Comparison of ENCODE assay signal across 10 cellular contexts in the genomic region with DNA sequence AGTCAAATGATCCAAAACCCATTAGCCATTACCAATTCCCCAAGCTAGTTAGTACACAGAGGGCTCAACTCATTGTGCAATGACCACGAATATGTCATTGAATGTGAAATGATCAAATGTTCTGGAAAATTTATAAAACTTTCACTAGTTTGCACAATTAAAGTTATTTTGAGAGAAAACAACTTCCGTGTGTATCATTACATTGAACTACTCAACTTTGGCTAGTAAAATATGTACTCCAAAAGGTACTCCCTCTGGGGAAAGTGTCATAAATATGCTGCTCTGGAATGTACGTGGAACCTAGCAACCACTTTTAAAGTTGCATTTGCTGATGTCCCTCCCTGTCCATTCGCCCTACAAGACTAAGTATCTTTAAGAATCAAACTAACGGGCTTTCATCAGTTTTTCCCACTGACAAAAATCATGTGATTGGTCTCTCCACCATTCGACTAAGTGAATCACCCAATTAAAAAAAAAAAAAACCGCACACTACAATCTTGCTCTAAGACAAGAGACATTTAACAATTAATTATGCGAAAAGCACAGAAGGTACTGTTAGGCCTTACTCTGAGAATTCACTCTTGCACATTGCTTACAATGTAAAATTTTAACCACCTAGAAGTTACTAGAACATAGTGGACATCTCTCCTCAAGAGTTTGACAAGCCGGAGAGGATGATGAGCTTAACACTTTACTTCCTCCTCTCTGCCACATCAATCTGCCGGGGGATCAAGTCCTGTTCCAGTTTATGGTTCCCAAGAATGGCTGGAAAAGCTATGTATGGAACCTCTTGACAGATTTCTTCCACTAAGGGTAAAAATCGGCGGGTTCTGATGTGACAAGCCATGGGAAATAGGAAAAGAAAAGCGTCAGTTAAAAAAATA. TPM values are rescaled to one million over a fixed set of nuclear protein-coding genes. Genes with fewer than 3 reads are reported as not detected.
DNase-seq lines count a peak whose midpoint lies in the region; ATAC-seq and TF ChIP-seq lines count a peak whose summit lies in the region.
"Had no signal": no experiment of that assay in that cellular context is flagged by ENCODE, and none has a peak within 500 bp of the region (broad histone marks: within the 10 kb centered on the region; RNA-seq: fewer than 3 reads in every experiment).

No MANE protein-coding gene starts in this region.

- peaks cover 30 to 54% (median 44%) of the 10 kb centered on the region in 7 donors for H3K4me1 Mint-ChIP-seq in naive thymus-derived CD4-positive, alpha-beta T cell

- H3K4me3 Mint-ChIP-seq in naive thymus-derived CD4-positive, alpha-beta T cell: peak overlapping the region; percentile 91 to 99 (median 94)

- no peaks in the 10 kb centered on the region for H3K9me3 ChIP-seq in naive thymus-derived CD4-positive, alpha-beta T cell (ENCODE audit: control insufficient read depth in 2 of 3, low read length in 3 of 3)

- H3K9me3 Mint-ChIP-seq in naive thymus-derived CD4-positive, alpha-beta T cell: no peaks in the 10 kb centered on the region

- H3K36me3 Mint-ChIP-seq in naive thymus-derived CD4-positive, alpha-beta T cell: peaks cover 0 to 11% (median 8%) of the 10 kb centered on the region in 5 donors

- peak; percentile 35 for DNase-seq in Caki2 (ENCODE audit: low read depth)
- peak; percentile 28 for DNase-seq in MV-4-11 (lab: John Stamatoyannopoulos, UW)
- peak; percentile 24 for DNase-seq in dedifferentiated amniotic fluid mesenchymal stem cell (ENCODE audit: extremely low spot score)
- no peak for DNase-seq in naive thymus-derived CD4-positive, alpha-beta T cell
- DNase-seq in NCI-H2171 treated with DMSO at 0.1 percent for 48 hours (lab: John Stamatoyannopoulos, UW): no peak
- no peak for DNase-seq in NCI-H146 treated with DMSO at 0.1 percent for 48 hours (lab: John Stamatoyannopoulos, UW; ENCODE audit: unreplicated experiment)

- no peak for TF ChIP-seq POLR2A in GM18505 (IDR thresholded peaks at IDR 0.05; ENCODE audit: borderline replicate concordance, extremely low read depth, insufficient read depth, insufficient read length)

- no peaks in the 10 kb centered on the region for H3K36me3 ChIP-seq in naive thymus-derived CD4-positive, alpha-beta T cell (ENCODE audit: control insufficient read depth in 2 of 3, insufficient read depth in 3 of 3, low read length in 3 of 3)

- H3K27ac Mint-ChIP-seq in naive thymus-derived CD4-positive, alpha-beta T cell: peak overlapping the region; percentile 88 to 98 (median 94)

- intact Hi-C loops in naive thymus-derived CD4-positive, alpha-beta T cell (cut with micrococcal nuclease): loop anchor here (1.0 to 10.0 kb wide), 15 partner anchors 12 to 758 kb away; a partner anchor contains a TSS

- peak overlapping the region; percentile 84 for H3K27ac ChIP-seq in naive thymus-derived CD4-positive, alpha-beta T cell (ENCODE audit: low read depth, low read length)

- in situ Hi-C loops in Caki2 (cut with HindIII; ENCODE audit: low pct_unique_long_range_greater_than_20kb, low sequenced_read_pairs): no loop called here

- POLR2A ChIA-PET in naive thymus-derived CD4-positive, alpha-beta T cell (lab: Charles Lee): interaction anchor here (0.7 to 1.6 kb wide), 11 partner anchors 12 to 186 kb away, joined by 3 to 5 read pairs (median 4); a partner anchor contains a TSS

- no peak for ATAC-seq in naive thymus-derived CD4-positive, alpha-beta T cell
- ATAC-seq in GM18505 (IDR thresholded peaks at IDR 0.05; ENCODE audit: unreplicated experiment): no peak
- ATAC-seq in HG03045 (IDR thresholded peaks at IDR 0.05; ENCODE audit: unreplicated experiment): no peak

- no peaks in the 10 kb centered on the region for H3K27me3 ChIP-seq in naive thymus-derived CD4-positive, alpha-beta T cell (ENCODE audit: control insufficient read depth in 2 of 2, insufficient read depth in 2 of 2, low read length in 2 of 2)

- no peaks in the 10 kb centered on the region for H3K27me3 Mint-ChIP-seq in naive thymus-derived CD4-positive, alpha-beta T cell

- CTCF ChIA-PET in naive thymus-derived CD4-positive, alpha-beta T cell (lab: Charles Lee): interaction anchor here (0.7 to 2.2 kb wide), 4 partner anchors 12 to 711 kb away, joined by 3 to 5 read pairs (median 4); no protein-coding TSS in a partner anchor

- H3K4me3 ChIP-seq in naive thymus-derived CD4-positive, alpha-beta T cell (ENCODE audit: low read length): peak overlapping the region; percentile 97

- H3K4me1 ChIP-seq in naive thymus-derived CD4-positive, alpha-beta T cell (ENCODE audit: control insufficient read depth in 2 of 2, insufficient read depth in 2 of 2, low read length in 2 of 2): peaks cover 23 to 33% of the 10 kb centered on the region in 2 donors

RNA-seq across cellular contexts. Expression of a gene that starts 1.1 kb away (rescaled TPM):
- 24.9 and 39.2 TPM in 2 replicates for total RNA-seq in Caki2 (2014; rRNA removed; shearing (Covaris generic); ENCODE audit: low replicate concordance)
- 10 to 100 TPM; 19.6 to 29.9 (median 26.1) TPM for total RNA-seq in naive thymus-derived CD4-positive, alpha-beta T cell
- 10 to 100 TPM; 15.4 to 21.3 TPM for polyA plus RNA-seq in naive thymus-derived CD4-positive, alpha-beta T cell

RNA-seq across cellular contexts. Expression of a gene that starts 38.1 kb away (rescaled TPM):
- not detected in 2 replicates for total RNA-seq in Caki2 (2014; rRNA removed; shearing (Covaris generic); ENCODE audit: low replicate concordance)
- not detected for total RNA-seq in naive thymus-derived CD4-positive, alpha-beta T cell
- polyA plus RNA-seq in naive thymus-derived CD4-positive, alpha-beta T cell: not detected
- total RNA-seq: subcutaneous adipose tissue; T-helper 1 cell treated with Interleukin-12 subunit alpha and Interleukin-12 subunit beta and Interleukin-4 antibody, amounts not matched to agents 30 ng/mL and 1 ng/mL, for 36 hours had no signal

Comparison
In these comparisons a context has a peak if more than half of its experiments do, and no peak if none do; other contexts are left out.
1. DNase-seq: peak in Caki2 (single experiment), MV-4-11 (single experiment) and dedifferentiated amniotic fluid mesenchymal stem cell (single experiment); none in naive thymus-derived CD4-positive, alpha-beta T cell (0 of 9), NCI-H2171 treated with DMSO at 0.1 percent for 48 hours (single experiment) and NCI-H146 treated with DMSO at 0.1 percent for 48 hours (single experiment).